In genomic region chr4:154603033-154603943, GRCh38 we compare ENCODE assay signal across 28 cellular contexts. TPM values are rescaled to one million over a fixed set of nuclear protein-coding genes. Genes with fewer than 3 reads are reported as not detected.
"Had no signal": no experiment of that assay in that cellular context is flagged by ENCODE, and none has a peak within 500 bp of the region (broad histone marks: within the 10 kb centered on the region; RNA-seq: fewer than 3 reads in every experiment).

No MANE protein-coding gene starts in this region.

- H3K27ac ChIP-seq: hepatocyte, lower lobe of right lung, pancreas, prostate gland, sigmoid colon, spleen, suprapubic skin, thoracic aorta, tibial artery, upper lobe of right lung had no signal

- H3K9me3 ChIP-seq: lower lobe of right lung, pancreas, prostate gland, sigmoid colon, spleen, suprapubic skin, thoracic aorta, tibial artery, upper lobe of right lung had no signal

- H3K27me3 ChIP-seq: hepatocyte, pancreas, sigmoid colon, suprapubic skin, tibial artery, upper lobe of right lung had no signal

- H3K4me2 ChIP-seq: hepatocyte had no signal

- H3K36me3 ChIP-seq: lower lobe of right lung, pancreas, prostate gland, sigmoid colon, spleen, suprapubic skin, thoracic aorta, tibial artery, upper lobe of right lung had no signal

- DNase-seq: islet precursor cell; left ventricle myocardium superior; lower lobe of right lung; mesenchymal stem cell; naive thymus-derived CD8-positive, alpha-beta T cell; nucleus accumbens; pancreas; posterior cingulate gyrus; retina; right cardiac atrium; sigmoid colon; small intestine; spleen; stimulated activated CD4-positive, alpha-beta T cell treated with anti-CD3 and anti-CD28 coated beads, Interleukin-4, amount 100 ng/mL, for 24 hours; stimulated activated naive CD4-positive, alpha-beta T cell; tibial artery; trophoblast cell; upper lobe of right lung had no signal

- H3K4me3 ChIP-seq: hepatocyte, lower lobe of right lung, pancreas, prostate gland, sigmoid colon, spleen, suprapubic skin, thoracic aorta, tibial artery, upper lobe of right lung had no signal

- ATAC-seq: left ventricle myocardium superior; lower lobe of right lung; naive thymus-derived CD8-positive, alpha-beta T cell; pancreas; right cardiac atrium; stimulated activated effector memory CD8-positive, alpha-beta T cell treated with anti-CD3 and anti-CD28 coated beads, Interleukin-12 subunit alpha, Interleukin-12 subunit beta, amount 100 ng/mL, for 72 hours; upper lobe of right lung had no signal

- H2AFZ ChIP-seq: hepatocyte had no signal

- H3K4me1 ChIP-seq: lower lobe of right lung, pancreas, prostate gland, sigmoid colon, spleen, suprapubic skin, tibial artery, upper lobe of right lung had no signal

RNA-seq across cellular contexts. Expression of gene FGG, which starts 9.2 kb away (rescaled TPM):
- total RNA-seq: kidney epithelial cell; left ventricle myocardium superior; naive thymus-derived CD8-positive, alpha-beta T cell; neural crest cell; osteoblast; prostate gland; sigmoid colon; subcutaneous adipose tissue; thoracic aorta had no signal
- polyA plus RNA-seq: naive thymus-derived CD8-positive, alpha-beta T cell had no signal

RNA-seq across cellular contexts. Expression of gene FGA, which starts 12.7 kb away (rescaled TPM):
- total RNA-seq: kidney epithelial cell; left ventricle myocardium superior; mammary epithelial cell; naive thymus-derived CD8-positive, alpha-beta T cell; neural crest cell; osteoblast; sigmoid colon; subcutaneous adipose tissue; thoracic aorta had no signal
- polyA plus RNA-seq: mammary epithelial cell; naive thymus-derived CD8-positive, alpha-beta T cell had no signal

RNA-seq across cellular contexts. Expression of gene FGB, which starts 40.5 kb away (rescaled TPM):
- total RNA-seq: left ventricle myocardium superior; mammary epithelial cell; naive thymus-derived CD8-positive, alpha-beta T cell; neural crest cell; osteoblast; prostate gland; sigmoid colon; subcutaneous adipose tissue; thoracic aorta had no signal
- polyA plus RNA-seq: mammary epithelial cell; naive thymus-derived CD8-positive, alpha-beta T cell had no signal
